In genomic region chr20:17431621-17432364, GRCh38 we compare ENCODE assay signal across 8 cellular contexts.
DNase-seq lines count a peak whose midpoint lies in the region; ATAC-seq and TF ChIP-seq lines count a peak whose summit lies in the region.

No MANE protein-coding gene starts in this region.

- H3K4me1 Mint-ChIP-seq in CD8-positive, alpha-beta memory T cell, result peaks cover 0 to 6% (median 0%) of the 10 kb centered on the region in 3 donors
- no peaks in the 10 kb centered on the region for H3K4me1 Mint-ChIP-seq in nephron progenitor cell
- no peaks in the 10 kb centered on the region for H3K4me1 Mint-ChIP-seq in activated T-helper 17 cell treated with anti-CD3 and anti-CD28 coated beads, Interleukin-2, amount 50 U/mL, for 72 hours

- H3K27ac Mint-ChIP-seq in CD8-positive, alpha-beta memory T cell, result no peak overlapping the region
- no peak overlapping the region for H3K27ac Mint-ChIP-seq in nephron progenitor cell
- H3K27ac Mint-ChIP-seq in activated T-helper 17 cell treated with anti-CD3 and anti-CD28 coated beads, Interleukin-2, amount 50 U/mL, for 72 hours, result no peak overlapping the region

- ATAC-seq in HG02623 (IDR thresholded peaks at IDR 0.05; ENCODE audit: unreplicated experiment), result peak; percentile 50
- no peak for ATAC-seq in activated T-helper 17 cell treated with anti-CD3 and anti-CD28 coated beads, Interleukin-2, amount 50 U/mL, for 72 hours (replicated peaks)

- no peaks in the 10 kb centered on the region for H3K36me3 ChIP-seq in CD8-positive, alpha-beta memory T cell (ENCODE audit: insufficient read depth, low read length)
- H3K36me3 ChIP-seq in esophagus squamous epithelium, result no peaks in the 10 kb centered on the region
- no peaks in the 10 kb centered on the region for H3K36me3 ChIP-seq in tibial artery

- H3K36me3 Mint-ChIP-seq in CD8-positive, alpha-beta memory T cell, result no peaks in the 10 kb centered on the region
- H3K36me3 Mint-ChIP-seq in nephron progenitor cell (ENCODE audit: low read depth), result no peaks in the 10 kb centered on the region
- no peaks in the 10 kb centered on the region for H3K36me3 Mint-ChIP-seq in activated T-helper 17 cell treated with anti-CD3 and anti-CD28 coated beads, Interleukin-2, amount 50 U/mL, for 72 hours (ENCODE audit: low read depth)

- DNase-seq in CD8-positive, alpha-beta memory T cell, result peak in 4 of 5 donors; percentile 6 to 31 (median 24)
- DNase-seq in NCI-H446 (lab: John Stamatoyannopoulos, UW) (peak; percentile 71 to 76), esophagus squamous epithelium (lab: John Stamatoyannopoulos, UW) (no peak), nephron progenitor cell (peak; percentile 73), tibial artery (no peak)
- DNase-seq in activated CD8-positive, alpha-beta memory T cell treated with anti-CD3 and anti-CD28 coated beads for 48 hours (ENCODE audit: low read depth in 2 of 3, low spot score in 2 of 3), result peak; percentile 9 to 33 (median 25)

- no peak for TF ChIP-seq POLR2A in esophagus squamous epithelium (IDR thresholded peaks at IDR 0.05)

- peaks cover 9 to 39% of the 10 kb centered on the region in 2 donors for H3K27me3 Mint-ChIP-seq in CD8-positive, alpha-beta memory T cell
- peaks cover 13% of the 10 kb centered on the region for H3K27me3 Mint-ChIP-seq in nephron progenitor cell (ENCODE audit: low read depth, poor library complexity)
- peaks cover 25% of the 10 kb centered on the region for H3K27me3 Mint-ChIP-seq in activated T-helper 17 cell treated with anti-CD3 and anti-CD28 coated beads, Interleukin-2, amount 50 U/mL, for 72 hours

- CTCF ChIA-PET in CD8-positive, alpha-beta memory T cell (lab: Charles Lee), result interaction anchor here (0.9 to 3.5 kb wide), 5 partner anchors 11 to 627 kb away, joined by 3 to 14 read pairs (median 4); no protein-coding TSS in a partner anchor

- no peak overlapping the region for H3K4me3 ChIP-seq in CD8-positive, alpha-beta memory T cell (ENCODE audit: low read length)
- H3K4me3 ChIP-seq in esophagus squamous epithelium (no peak overlapping the region), tibial artery (no peak overlapping the region)

- no peaks in the 10 kb centered on the region for H3K9me3 Mint-ChIP-seq in CD8-positive, alpha-beta memory T cell
- H3K9me3 Mint-ChIP-seq in nephron progenitor cell, result no peaks in the 10 kb centered on the region
- no peaks in the 10 kb centered on the region for H3K9me3 Mint-ChIP-seq in activated T-helper 17 cell treated with anti-CD3 and anti-CD28 coated beads, Interleukin-2, amount 50 U/mL, for 72 hours

- H3K4me1 ChIP-seq in CD8-positive, alpha-beta memory T cell (ENCODE audit: insufficient read depth, low read length), result no peaks in the 10 kb centered on the region
- H3K4me1 ChIP-seq in esophagus squamous epithelium (peaks cover 5 to 22% (median 6%) of the 10 kb centered on the region in 3 donors), tibial artery (peaks cover 0 to 11% (median 4%) of the 10 kb centered on the region in 4 donors)

- no peak overlapping the region for H3K27ac ChIP-seq in CD8-positive, alpha-beta memory T cell (ENCODE audit: low read depth, low read length)
- H3K27ac ChIP-seq in esophagus squamous epithelium (no peak overlapping the region), tibial artery (no peak overlapping the region)

- TF ChIP-seq CTCF in esophagus squamous epithelium (IDR thresholded peaks at IDR 0.05) (peak; percentile 71 to 91 (median 81)), nephron progenitor cell (IDR thresholded peaks at IDR 0.05) (peak; percentile 92), tibial artery (IDR thresholded peaks at IDR 0.05) (peak; percentile 74 to 84)

- peaks cover 5% of the 10 kb centered on the region for H3K27me3 ChIP-seq in CD8-positive, alpha-beta memory T cell (ENCODE audit: insufficient read depth, low read length, poor library complexity, severe bottlenecking)
- H3K27me3 ChIP-seq in esophagus squamous epithelium, result peaks cover 0 to 27% (median 0%) of the 10 kb centered on the region in 4 donors
- H3K27me3 ChIP-seq in tibial artery, result peaks cover 0 to 25% of the 10 kb centered on the region in 2 donors

- WGBS in esophagus squamous epithelium, 2 donors, result 33 to 36% methylated on average over 11 to 13 of the region's 17 CpGs

- no peaks in the 10 kb centered on the region for H3K9me3 ChIP-seq in CD8-positive, alpha-beta memory T cell (ENCODE audit: low read length)
- H3K9me3 ChIP-seq in esophagus squamous epithelium, result peaks cover 0 to 5% (median 0%) of the 10 kb centered on the region in 3 donors
- no peaks in the 10 kb centered on the region for H3K9me3 ChIP-seq in tibial artery

- intact Hi-C loops in esophagus squamous epithelium (cut with DNase I), result loop anchor here (5.0 kb wide), 1 partner anchor 629 kb away; no protein-coding TSS in a partner anchor
- intact Hi-C loops in tibial artery (cut with DNase I; ENCODE audit: low total_unique reads), result loop anchor here (2.0 kb wide), 1 partner anchor 629 kb away; no protein-coding TSS in a partner anchor

- no peak overlapping the region for H3K4me3 Mint-ChIP-seq in CD8-positive, alpha-beta memory T cell
- no peak overlapping the region for H3K4me3 Mint-ChIP-seq in nephron progenitor cell
- H3K4me3 Mint-ChIP-seq in activated T-helper 17 cell treated with anti-CD3 and anti-CD28 coated beads, Interleukin-2, amount 50 U/mL, for 72 hours, result no peak overlapping the region

- POLR2A ChIA-PET in CD8-positive, alpha-beta memory T cell (lab: Charles Lee), result no interaction called here

Comparison
In these comparisons a context has a peak if more than half of its experiments do, and no peak if none do; other contexts are left out.
1. DNase-seq: peak in CD8-positive, alpha-beta memory T cell (4 of 5), NCI-H446 (2 of 2), activated CD8-positive, alpha-beta memory T cell treated with anti-CD3 and anti-CD28 coated beads for 48 hours (3 of 3) and nephron progenitor cell (single experiment); none in esophagus squamous epithelium (single experiment) and tibial artery (0 of 2).
2. Peak in every context shown above with its lines, with median percentiles within 50 percentile points of each other: CTCF ChIP-seq.